Comparison of ENCODE assay signal across 24 cellular contexts in the genomic region with DNA sequence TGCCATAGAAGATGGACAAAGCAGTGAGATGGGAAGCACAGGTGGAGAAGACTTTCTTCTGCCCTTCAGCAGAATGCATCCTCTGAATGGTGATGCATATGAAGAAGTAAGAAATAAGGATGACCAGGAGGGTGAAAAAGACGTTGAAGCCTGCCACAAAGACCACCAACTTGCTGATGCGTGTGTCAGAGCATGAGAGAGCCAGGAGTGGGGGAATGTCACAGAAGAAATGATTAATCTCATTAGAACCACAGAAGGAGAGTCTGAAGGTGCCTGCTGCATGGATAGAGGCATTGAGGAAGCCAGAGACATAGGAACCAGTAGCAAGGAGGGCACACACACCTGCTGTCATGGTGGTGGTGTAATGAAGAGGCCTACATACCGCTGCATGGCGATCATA. TPM values are rescaled to one million over a fixed set of nuclear protein-coding genes. Genes with fewer than 3 reads are reported as not detected.
A peak's percentile ranks its signal among the peaks of the same experiment; 100 is the strongest.
DNase-seq lines count a peak whose midpoint lies in the region; ATAC-seq, FAIRE-seq and TF ChIP-seq lines count a peak whose summit lies in the region.
"Had no signal": no experiment of that assay in that cellular context is flagged by ENCODE, and none has a peak within 500 bp of the region (broad histone marks: within the 10 kb centered on the region; RNA-seq: fewer than 3 reads in every experiment).

No MANE protein-coding gene starts in this region.

- no peak for DNase-seq in activated CD4-positive, alpha-beta T cell treated with anti-CD3 and anti-CD28 coated beads for 36 hours
- no peak for DNase-seq in activated CD4-positive, alpha-beta T cell treated with anti-CD3 and anti-CD28 coated beads, Interleukin-2, amount 10 ng/mL, durations not matched to agents 7 days and 5 days
- DNase-seq in astrocyte (ENCODE audit: low read depth) (no peak), Right ventricle myocardium inferior (ENCODE audit: missing footprints) (no peak), D341Med (ENCODE audit: low spot score) (no peak)
- DNase-seq: BE2C, Calu3, GOT3, HFFc6, NCI-H1048, NCI-H1417, NCI-H1694, NCI-H2029 treated with DMSO at 0.1 percent for 48 hours, NCI-H2227 treated with DMSO at 0.1 percent for 48 hours, NCI-H526 treated with DMSO at 0.1 percent for 48 hours, SK-N-SH had no signal

- POLR2A ChIA-PET in activated CD4-positive, alpha-beta T cell treated with anti-CD3 and anti-CD28 coated beads for 36 hours (lab: Charles Lee): no interaction called here
- POLR2A ChIA-PET in activated CD4-positive, alpha-beta T cell treated with anti-CD3 and anti-CD28 coated beads, Interleukin-2, amount 10 ng/mL, durations not matched to agents 7 days and 5 days (lab: Charles Lee): no interaction called here

- TF ChIP-seq CTCF in astrocyte (IDR thresholded peaks at IDR 0.05; ENCODE audit: insufficient read depth, low read depth, low read length): no peak

- H3K4me3 Mint-ChIP-seq in activated CD4-positive, alpha-beta T cell treated with anti-CD3 and anti-CD28 coated beads for 36 hours: no peak overlapping the region
- no peak overlapping the region for H3K4me3 Mint-ChIP-seq in activated CD4-positive, alpha-beta T cell treated with anti-CD3 and anti-CD28 coated beads, Interleukin-2, amount 10 ng/mL, durations not matched to agents 7 days and 5 days
- H3K4me3 Mint-ChIP-seq in astrocyte (ENCODE audit: unreplicated experiment): no peak overlapping the region
- H3K4me3 Mint-ChIP-seq in stimulated activated naive CD8-positive, alpha-beta T cell treated with anti-CD3 and anti-CD28 coated beads, Interleukin-15, Interleukin-2, amounts not matched to agents 100 ng/mL and 50 ng/mL, for 24 hours: peak overlapping the region; percentile 5
- H3K4me3 Mint-ChIP-seq: HFFc6 had no signal

- ATAC-seq in activated CD4-positive, alpha-beta T cell treated with anti-CD3 and anti-CD28 coated beads for 36 hours: no peak
- ATAC-seq in GM21381 (IDR thresholded peaks at IDR 0.05; ENCODE audit: unreplicated experiment): peak; percentile 2
- ATAC-seq in Right ventricle myocardium inferior: no peak

- H3K9ac ChIP-seq in astrocyte (ENCODE audit: low read length): no peak overlapping the region
- H3K9ac ChIP-seq: KMS-11, SK-N-SH had no signal

- peaks cover 19% of the 10 kb centered on the region for H3K4me1 Mint-ChIP-seq in activated CD4-positive, alpha-beta T cell treated with anti-CD3 and anti-CD28 coated beads for 36 hours
- H3K4me1 Mint-ChIP-seq in activated CD4-positive, alpha-beta T cell treated with anti-CD3 and anti-CD28 coated beads, Interleukin-2, amount 10 ng/mL, durations not matched to agents 7 days and 5 days: no peaks in the 10 kb centered on the region
- H3K4me1 Mint-ChIP-seq in astrocyte (ENCODE audit: low read depth, unreplicated experiment): peaks cover 8% of the 10 kb centered on the region
- H3K4me1 Mint-ChIP-seq in stimulated activated naive CD8-positive, alpha-beta T cell treated with anti-CD3 and anti-CD28 coated beads, Interleukin-15, Interleukin-2, amounts not matched to agents 100 ng/mL and 50 ng/mL, for 24 hours (ENCODE audit: low read depth): peaks cover 29% of the 10 kb centered on the region

- no peaks in the 10 kb centered on the region for H3K4me1 ChIP-seq in astrocyte (ENCODE audit: insufficient read depth, low read length)
- H3K4me1 ChIP-seq: BE2C, HAP-1 had no signal

- no peaks in the 10 kb centered on the region for H3K79me2 ChIP-seq in astrocyte (ENCODE audit: insufficient read depth, low read length)

- no peak overlapping the region for H3K27ac ChIP-seq in astrocyte (ENCODE audit: low read depth, low read length)
- H3K27ac ChIP-seq: 22Rv1, KMS-11 had no signal

- H3K9me3 Mint-ChIP-seq in activated CD4-positive, alpha-beta T cell treated with anti-CD3 and anti-CD28 coated beads for 36 hours (ENCODE audit: low read depth): no peaks in the 10 kb centered on the region
- H3K9me3 Mint-ChIP-seq in activated CD4-positive, alpha-beta T cell treated with anti-CD3 and anti-CD28 coated beads, Interleukin-2, amount 10 ng/mL, durations not matched to agents 7 days and 5 days: no peaks in the 10 kb centered on the region
- H3K9me3 Mint-ChIP-seq in astrocyte (ENCODE audit: unreplicated experiment): no peaks in the 10 kb centered on the region
- no peaks in the 10 kb centered on the region for H3K9me3 Mint-ChIP-seq in stimulated activated naive CD8-positive, alpha-beta T cell treated with anti-CD3 and anti-CD28 coated beads, Interleukin-15, Interleukin-2, amounts not matched to agents 100 ng/mL and 50 ng/mL, for 24 hours
- H3K9me3 Mint-ChIP-seq: HFFc6, IgD-negative memory B cell had no signal

- no peak overlapping the region for H3K4me3 ChIP-seq in astrocyte (ENCODE audit: insufficient read depth, low read depth, low read length)
- H3K4me3 ChIP-seq: HAP-1 had no signal

- no peak overlapping the region for H3K4me2 ChIP-seq in astrocyte (ENCODE audit: low read length)
- H3K4me2 ChIP-seq: KMS-11, SK-N-SH had no signal

- H3K36me3 ChIP-seq in astrocyte (ENCODE audit: insufficient read depth, low read length): no peaks in the 10 kb centered on the region
- H3K36me3 ChIP-seq: BE2C, HAP-1 had no signal

- H4K20me1 ChIP-seq in astrocyte (ENCODE audit: insufficient read depth, low read length): no peaks in the 10 kb centered on the region

- no peak for FAIRE-seq in astrocyte (lab: Jason Lieb, UNC)
- FAIRE-seq: RCC 7860 had no signal

- H3K27ac Mint-ChIP-seq in activated CD4-positive, alpha-beta T cell treated with anti-CD3 and anti-CD28 coated beads for 36 hours: peak overlapping the region; percentile 41
- no peak overlapping the region for H3K27ac Mint-ChIP-seq in activated CD4-positive, alpha-beta T cell treated with anti-CD3 and anti-CD28 coated beads, Interleukin-2, amount 10 ng/mL, durations not matched to agents 7 days and 5 days
- H3K27ac Mint-ChIP-seq in astrocyte (ENCODE audit: unreplicated experiment): peak overlapping the region; percentile 15
- H3K27ac Mint-ChIP-seq in stimulated activated naive CD8-positive, alpha-beta T cell treated with anti-CD3 and anti-CD28 coated beads, Interleukin-15, Interleukin-2, amounts not matched to agents 100 ng/mL and 50 ng/mL, for 24 hours: peak overlapping the region; percentile 56
- H3K27ac Mint-ChIP-seq: HFFc6 had no signal

- H3K27me3 Mint-ChIP-seq in activated CD4-positive, alpha-beta T cell treated with anti-CD3 and anti-CD28 coated beads for 36 hours: no peaks in the 10 kb centered on the region
- H3K27me3 Mint-ChIP-seq in activated CD4-positive, alpha-beta T cell treated with anti-CD3 and anti-CD28 coated beads, Interleukin-2, amount 10 ng/mL, durations not matched to agents 7 days and 5 days: no peaks in the 10 kb centered on the region
- H3K27me3 Mint-ChIP-seq in astrocyte (ENCODE audit: low read depth, unreplicated experiment): no peaks in the 10 kb centered on the region
- no peaks in the 10 kb centered on the region for H3K27me3 Mint-ChIP-seq in stimulated activated naive CD8-positive, alpha-beta T cell treated with anti-CD3 and anti-CD28 coated beads, Interleukin-15, Interleukin-2, amounts not matched to agents 100 ng/mL and 50 ng/mL, for 24 hours
- H3K27me3 Mint-ChIP-seq: IgD-negative memory B cell had no signal

- CTCF ChIA-PET in activated CD4-positive, alpha-beta T cell treated with anti-CD3 and anti-CD28 coated beads for 36 hours (lab: Charles Lee): no interaction called here
- CTCF ChIA-PET in activated CD4-positive, alpha-beta T cell treated with anti-CD3 and anti-CD28 coated beads, Interleukin-2, amount 10 ng/mL, durations not matched to agents 7 days and 5 days (lab: Charles Lee): no interaction called here

- intact Hi-C loops in activated CD4-positive, alpha-beta T cell treated with anti-CD3 and anti-CD28 coated beads for 36 hours (cut with DNase I, micrococcal nuclease): loop anchor here in 1 of 2 experiments (5.0 kb wide), 1 partner anchor 115 kb away; no protein-coding TSS in a partner anchor
- intact Hi-C loops in Right ventricle myocardium inferior (cut with DNase I): no loop called here

- H3K27me3 ChIP-seq in astrocyte (ENCODE audit: insufficient read depth, low read length): no peaks in the 10 kb centered on the region
- H3K27me3 ChIP-seq: BE2C had no signal

- peaks cover 7% of the 10 kb centered on the region for H3K36me3 Mint-ChIP-seq in activated CD4-positive, alpha-beta T cell treated with anti-CD3 and anti-CD28 coated beads for 36 hours (ENCODE audit: low read depth)
- peaks cover 5% of the 10 kb centered on the region for H3K36me3 Mint-ChIP-seq in activated CD4-positive, alpha-beta T cell treated with anti-CD3 and anti-CD28 coated beads, Interleukin-2, amount 10 ng/mL, durations not matched to agents 7 days and 5 days (ENCODE audit: low read depth)
- H3K36me3 Mint-ChIP-seq in astrocyte (ENCODE audit: low read depth, unreplicated experiment): no peaks in the 10 kb centered on the region
- peaks cover 20% of the 10 kb centered on the region for H3K36me3 Mint-ChIP-seq in stimulated activated naive CD8-positive, alpha-beta T cell treated with anti-CD3 and anti-CD28 coated beads, Interleukin-15, Interleukin-2, amounts not matched to agents 100 ng/mL and 50 ng/mL, for 24 hours (ENCODE audit: low read depth)

- H2AFZ ChIP-seq in astrocyte (ENCODE audit: low read depth, low read length): no peak overlapping the region

- no peaks in the 10 kb centered on the region for H3K9me3 ChIP-seq in astrocyte (ENCODE audit: insufficient read depth, low read depth, low read length)
- H3K9me3 ChIP-seq: BE2C, HAP-1, SK-N-SH had no signal

RNA-seq across cellular contexts. Expression of a gene that starts 0.6 kb away (rescaled TPM):
- under 1 TPM in 1 of 2 experiments, not detected in 1; 0.33 TPM for total RNA-seq in activated CD4-positive, alpha-beta T cell treated with anti-CD3 and anti-CD28 coated beads for 36 hours
- under 1 TPM in 1 of 2 experiments, not detected in 1; 0.37 TPM for total RNA-seq in activated CD4-positive, alpha-beta T cell treated with anti-CD3 and anti-CD28 coated beads, Interleukin-2, amount 10 ng/mL, durations not matched to agents 7 days and 5 days
- not detected in 2 replicates for total RNA-seq in astrocyte
- total RNA-seq in Right ventricle myocardium inferior: not detected
- total RNA-seq: Calu3, NCI-H460 had no signal
